Comparison of ENCODE assay signal across 26 cellular contexts in genomic region chr15:41473418-41473817, GRCh38. TPM values are rescaled to one million over a fixed set of nuclear protein-coding genes. Genes with fewer than 3 reads are reported as not detected.
"Had no signal": no experiment of that assay in that cellular context is flagged by ENCODE, and none has a peak within 500 bp of the region (broad histone marks: within the 10 kb centered on the region; RNA-seq: fewer than 3 reads in every experiment).

No MANE protein-coding gene starts in this region.

- FAIRE-seq: astrocyte, bronchial epithelial cell, colon, endometrium, endothelial cell of umbilical vein had no signal

- H3K9me3 ChIP-seq: esophagus squamous epithelium had no signal

- H3K4me1 ChIP-seq: esophagus squamous epithelium had no signal

- H3K27me3 ChIP-seq: brain microvascular endothelial cell, esophagus squamous epithelium had no signal

- DNase-seq: activated CD4-positive, alpha-beta memory T cell treated with anti-CD3 and anti-CD28 coated beads for 36 hours; activated CD4-positive, alpha-beta T cell treated with anti-CD3 and anti-CD28 coated beads for 36 hours; activated CD4-positive, alpha-beta T cell treated with anti-CD3 and anti-CD28 coated beads, Interleukin-2, amount 10 ng/mL, durations not matched to agents 24 days and 14 days; activated CD4-positive, CD25-positive, alpha-beta regulatory T cell; activated CD4-positive, CD25-positive, alpha-beta regulatory T cell treated with anti-CD3 and anti-CD28 coated beads, Interleukin-2, amount 50 U/mL, for 72 hours; activated CD8-positive, alpha-beta memory T cell treated with anti-CD3 and anti-CD28 coated beads, Interleukin-2, amount 50 U/mL, for 48 hours; activated CD8-positive, alpha-beta T cell treated with anti-CD3 and anti-CD28 coated beads, Interleukin-2, amount 10 ng/mL, durations not matched to agents 7 days and 5 days; activated gamma-delta T cell; activated naive CD4-positive, alpha-beta T cell treated with anti-CD3 and anti-CD28 coated beads, Interleukin-2, amount 50 U/mL, for 16 hours; activated naive CD4-positive, alpha-beta T cell treated with Interleukin-2 at 50 U/mL for 16 hours; activated T-cell treated with anti-CD3 and anti-CD28 coated beads for 4 hours; activated T-cell treated with anti-CD3 and anti-CD28 coated beads, Interleukin-2, amount 50 U/mL, for 24 hours; activated T-cell treated with anti-CD3 and anti-CD28 coated beads, Interleukin-2, amount 50 U/mL, for 72 hours; amniotic stem cell; anterior cingulate cortex; brain microvascular endothelial cell; effector CD8-positive, alpha-beta T cell; esophagus squamous epithelium; foreskin melanocyte; T-helper 2 cell had no signal

- H3K27ac ChIP-seq: brain microvascular endothelial cell, epithelial cell of prostate, esophagus squamous epithelium had no signal

- H3K4me3 ChIP-seq: esophagus squamous epithelium had no signal

- ATAC-seq: activated CD4-positive, alpha-beta T cell treated with anti-CD3 and anti-CD28 coated beads for 36 hours; activated CD8-positive, alpha-beta T cell treated with anti-CD3 and anti-CD28 coated beads, Interleukin-2, amount 10 ng/mL, durations not matched to agents 7 days and 5 days; activated T-cell treated with anti-CD3 and anti-CD28 coated beads, Interleukin-2, amount 50 U/mL, for 72 hours had no signal

RNA-seq across cellular contexts. Expression of gene LTK, which starts 40.2 kb away (rescaled TPM):
- total RNA-seq: activated CD4-positive, alpha-beta T cell treated with anti-CD3 and anti-CD28 coated beads, Interleukin-2, amount 10 ng/mL, durations not matched to agents 24 days and 14 days; bronchial epithelial cell had no signal
